Comparison of ENCODE assay signal across 5 cellular contexts in the genomic region with DNA sequence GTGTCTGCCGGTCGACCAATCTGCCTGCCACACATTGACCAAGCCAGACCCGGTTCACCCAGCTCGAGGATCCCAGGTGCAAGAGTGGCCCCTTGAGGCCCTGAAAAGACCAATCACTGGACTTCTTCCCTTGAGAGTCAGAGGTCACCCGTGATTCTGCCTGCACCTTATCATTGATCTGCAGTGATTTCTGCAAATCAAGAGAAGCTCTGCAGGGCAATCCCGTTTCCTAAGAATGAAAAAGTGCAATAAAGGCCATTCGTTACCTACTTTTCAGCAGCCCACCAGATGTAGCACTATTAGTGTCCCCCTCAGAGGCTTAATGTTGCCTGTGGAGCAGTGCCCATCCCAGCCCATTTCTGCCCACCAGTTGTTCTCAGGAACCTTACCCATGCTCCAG. TPM values are rescaled to one million over a fixed set of nuclear protein-coding genes. Genes with fewer than 3 reads are reported as not detected.
DNase-seq lines count a peak whose midpoint lies in the region; ATAC-seq, FAIRE-seq and TF ChIP-seq lines count a peak whose summit lies in the region.
"Not testable (repeated sequence)": the region's sequence is repeated elsewhere in the genome, so short reads cannot be mapped to it uniquely, and the experiment has no call there.

No MANE protein-coding gene starts in this region.

- peaks cover 10% of the 10 kb centered on the region; the same call in 1 of the 2 replicates for H4K20me1 ChIP-seq in K562 (replicated peaks; ENCODE audit: control insufficient read depth, insufficient read depth, low read length)

- not testable (repeated sequence) for FAIRE-seq in K562 (lab: Jason Lieb, UNC)
- peak; percentile 40 for FAIRE-seq in bronchial epithelial cell (lab: Jason Lieb, UNC)

- peaks cover 40% of the 10 kb centered on the region; the same call in 2 of the 3 replicates for H3K36me3 ChIP-seq in K562 (ENCODE audit: control insufficient read depth, insufficient read depth, low read length)
- H3K36me3 ChIP-seq in bronchial epithelial cell (ENCODE audit: control insufficient read depth, insufficient read depth, low read length); esophagus muscularis mucosa; lung (ENCODE audit: control insufficient read depth in 2 of 2, insufficient read depth in 2 of 2, low read length in 2 of 2); upper lobe of left lung: not testable (repeated sequence)

- H3K4me2 ChIP-seq in K562 (ENCODE audit: insufficient read depth, low read length), result not testable (repeated sequence)

- in situ Hi-C loops in K562 (cut with MboI), result not testable (repeated sequence)

- not testable (repeated sequence) for H3K4me3 ChIP-seq in K562; bronchial epithelial cell (ENCODE audit: low read depth, low read length); esophagus muscularis mucosa; lung; upper lobe of left lung

- ATAC-seq in K562; lung (ENCODE audit: insufficient read depth, low FRiP score); upper lobe of left lung (ENCODE audit: low FRiP score in 2 of 2): not testable (repeated sequence)

- intact Hi-C loops in K562 (cut with micrococcal nuclease); esophagus muscularis mucosa (cut with DNase I): not testable (repeated sequence)

- H3K4me1 ChIP-seq in K562 (replicated peaks in 1 of 2; ENCODE audit: control insufficient read depth in 2 of 2, insufficient read depth in 2 of 2, low read length in 2 of 2); esophagus muscularis mucosa: not testable (repeated sequence)
- H3K4me1 ChIP-seq in lung (ENCODE audit: control insufficient read depth in 2 of 2, insufficient read depth in 2 of 2, low read length in 2 of 2) (peaks cover 0 to 20% of the 10 kb centered on the region in 2 donors), upper lobe of left lung (peaks cover 13 to 30% (median 17%) of the 10 kb centered on the region in 4 donors)

- not testable (repeated sequence) for TF ChIP-seq EP300 in K562 (IDR thresholded peaks at IDR 0.05; ENCODE audit: low read length); esophagus muscularis mucosa (IDR thresholded peaks at IDR 0.05); upper lobe of left lung (IDR thresholded peaks at IDR 0.05)

- not testable (repeated sequence) for DNase-seq in K562 (ENCODE audit: extremely low read depth in 1 of 4, low spot score in 3 of 4); bronchial epithelial cell (ENCODE audit: low read depth); upper lobe of left lung
- DNase-seq in esophagus muscularis mucosa (ENCODE audit: extremely low spot score) (peak; percentile 8), lung (ENCODE audit: low spot score) (peak; percentile 14)

- not testable (repeated sequence) for TF ChIP-seq POLR2A in K562 (conservative IDR thresholded peaks at IDR 0.05); esophagus muscularis mucosa (IDR thresholded peaks at IDR 0.05; ENCODE audit: low read depth); upper lobe of left lung (IDR thresholded peaks at IDR 0.05)

- not testable (repeated sequence) for H3K9me1 ChIP-seq in K562 (ENCODE audit: control insufficient read depth, insufficient read depth, low read length)

- H3K27ac ChIP-seq in K562 (ENCODE audit: extremely low read depth, low read depth, low read length); esophagus muscularis mucosa (replicated peaks in 1 of 4); lung (ENCODE audit: low read depth in 1 of 2, low read length in 1 of 2): not testable (repeated sequence)
- H3K27ac ChIP-seq in upper lobe of left lung, result peak overlapping the region in 3 of 4 donors; percentile 3 to 79 (median 7)

- TF ChIP-seq RAD21 in K562 (CRISPR knock-in tag; conservative IDR thresholded peaks at IDR 0.05 in 1 of 2, IDR thresholded peaks at IDR 0.05 in 1 of 2), result not testable (repeated sequence)

- not testable (repeated sequence) for H2AFZ ChIP-seq in K562 (ENCODE audit: low read depth, low read length)

- H3K9ac ChIP-seq in K562 (ENCODE audit: insufficient read depth in 1 of 2, low read depth in 2 of 2, low read length in 2 of 2), result not testable (repeated sequence)

- POLR2A ChIA-PET in K562 (lab: Yijun Ruan, JAX), result interaction anchor here (0.7 to 1.2 kb wide), 2 partner anchors 12 to 17 kb away, joined by 3 to 4 read pairs; no protein-coding TSS in a partner anchor

- TF ChIP-seq CTCF in K562 (IDR thresholded peaks at IDR 0.05 in 2 of 3, conservative IDR thresholded peaks at IDR 0.05 in 1 of 3; ENCODE audit: insufficient read depth in 2 of 3, low read depth in 1 of 3, low read length in 3 of 3); bronchial epithelial cell (IDR thresholded peaks at IDR 0.05; ENCODE audit: insufficient read depth, low read length, severe bottlenecking); esophagus muscularis mucosa (IDR thresholded peaks at IDR 0.05); lung (IDR thresholded peaks at IDR 0.05; ENCODE audit: control extremely low read depth, extremely low read depth); upper lobe of left lung (IDR thresholded peaks at IDR 0.05): not testable (repeated sequence)

- H3K79me2 ChIP-seq in K562 (ENCODE audit: control insufficient read depth, insufficient read depth, low read length), result not testable (repeated sequence)

- 71% methylated on average over 7 of the region's 7 CpGs for WGBS in K562 (ENCODE audit: insufficient coverage, low coverage, missing lambda C conversion rate)
- 94% methylated on average over 7 of the region's 7 CpGs for WGBS in esophagus muscularis mucosa
- WGBS in lung, 2 donors, result 94 to 96% methylated on average over 7 of the region's 7 CpGs
- WGBS in upper lobe of left lung, 2 donors, result 89 to 95% methylated on average over 7 of the region's 7 CpGs

- H3K9me3 ChIP-seq in K562 (replicated peaks; ENCODE audit: control insufficient read depth, insufficient read depth, low read depth, low read length); esophagus muscularis mucosa; lung (ENCODE audit: control insufficient read depth in 2 of 2, insufficient read depth in 1 of 2, low read length in 1 of 2); upper lobe of left lung: not testable (repeated sequence)

- CTCF ChIA-PET in K562 (lab: Yijun Ruan, JAX; ENCODE audit: low intra/inter-chr PET ratio), result not testable (repeated sequence)

- BruUV-seq in K562 (replicated peaks; lab: Mats Ljungman, UMichigan), result not testable (repeated sequence)

- H3K27me3 ChIP-seq in K562 (ENCODE audit: control insufficient read depth in 2 of 2, insufficient read depth in 2 of 2, low read length in 2 of 2); bronchial epithelial cell (ENCODE audit: control insufficient read depth, insufficient read depth, low read length); lung (ENCODE audit: control insufficient read depth, insufficient read depth); upper lobe of left lung: not testable (repeated sequence)
- peaks cover 0 to 17% (median 0%) of the 10 kb centered on the region in 4 donors for H3K27me3 ChIP-seq in esophagus muscularis mucosa

RNA-seq across cellular contexts. Expression of gene FAM89A, which starts 17.5 kb away (rescaled TPM):
- 18.2 and 25.0 TPM in 2 replicates for total RNA-seq in K562 (2011; cell fraction: chromatin; rRNA removed; ENCODE audit: low replicate concordance)
- 12.5 and 13.6 TPM in 2 replicates for total RNA-seq in K562 (2011; cell fraction: nucleolus; rRNA removed)
- 18.5 and 25.7 TPM in 2 replicates for total RNA-seq in K562 (2011; cell fraction: nucleoplasm; rRNA removed)
- total RNA-seq in K562 (2014; rRNA removed), result 66.2 TPM in 2 replicates
- 43.3 and 43.5 TPM in 2 replicates for total RNA-seq in K562 (2014; rRNA removed; fragmentation: Illumina TruSeq; extraction: Trizol)
- 25.1 and 29.3 TPM in 2 replicates for total RNA-seq in K562 (2015; rRNA removed; fragmentation: Illumina TruSeq; extraction: Trizol)
- 56.5 and 56.9 TPM in 2 replicates for total RNA-seq in K562 (2021)
- 25.6 and 45.4 TPM in 2 replicates for polyA plus RNA-seq in K562 (2011; rRNA removed)
- 26.9 and 37.2 TPM in 2 replicates for polyA plus RNA-seq in K562 (2011; cell fraction: cytosol; rRNA removed)
- polyA plus RNA-seq in K562 (2011; cell fraction: nucleus; rRNA removed), result 11.3 and 14.9 TPM in 2 replicates
- 41.1 and 110 TPM in 2 replicates for polyA plus RNA-seq in K562 (2012)
- polyA plus RNA-seq in K562 (2014; fragmentation: Illumina TruSeq; extraction: Trizol), result 41.0 and 42.1 TPM in 2 replicates
- 10 to 100 TPM in 1 of 2 experiments, 1 to 10 TPM in 1; 8.7 to 13.3 TPM for polyA plus RNA-seq in K562 (2014; fragmentation: Nextera tagmentation; extraction: Ambion mirVana)
- 54.5 and 56.0 TPM in 2 replicates for polyA plus RNA-seq in K562 (2014; rRNA removed)
- 21.1 and 30.9 TPM in 2 replicates for polyA minus RNA-seq in K562 (2011; rRNA and poly(A)+ RNA removed)
- polyA minus RNA-seq in K562 (2011; cell fraction: cytosol; rRNA and poly(A)+ RNA removed), result 6.7 and 15.0 TPM in 2 replicates
- polyA minus RNA-seq in K562 (2011; cell fraction: nucleus; rRNA and poly(A)+ RNA removed), result 8.4 and 9.6 TPM in 2 replicates
- total RNA-seq in bronchial epithelial cell, result 8.6 and 10.8 TPM in 2 replicates
- total RNA-seq in esophagus muscularis mucosa, result 10 to 100 TPM in 1 of 4 donors, 1 to 10 TPM in 3; 1.7 to 13.6 (median 5.6) TPM
- total RNA-seq in lung, result 10 to 100 TPM; 14.3 to 26.9 TPM
- polyA plus RNA-seq in lung, result 10 to 100 TPM; 19.5 to 27.1 TPM
- 10 to 100 TPM; 17.8 to 64.5 (median 39.3) TPM for total RNA-seq in upper lobe of left lung

RNA-seq across cellular contexts. Expression of gene ARV1, which starts 43.6 kb away (rescaled TPM):
- 34.0 and 60.9 TPM in 2 replicates for total RNA-seq in K562 (2011; cell fraction: chromatin; rRNA removed; ENCODE audit: low replicate concordance)
- total RNA-seq in K562 (2011; cell fraction: nucleolus; rRNA removed), result 35.9 and 44.0 TPM in 2 replicates
- total RNA-seq in K562 (2011; cell fraction: nucleoplasm; rRNA removed), result 68.0 and 76.8 TPM in 2 replicates
- 54.8 and 66.6 TPM in 2 replicates for total RNA-seq in K562 (2014; rRNA removed)
- total RNA-seq in K562 (2014; rRNA removed; fragmentation: Illumina TruSeq; extraction: Trizol), result 85.3 and 92.3 TPM in 2 replicates
- total RNA-seq in K562 (2015; rRNA removed; fragmentation: Illumina TruSeq; extraction: Trizol), result 70.0 and 74.0 TPM in 2 replicates
- 63.5 and 65.5 TPM in 2 replicates for total RNA-seq in K562 (2021)
- 101 and 139 TPM in 2 replicates for polyA plus RNA-seq in K562 (2011; rRNA removed)
- 40.2 and 61.9 TPM in 2 replicates for polyA plus RNA-seq in K562 (2011; cell fraction: cytosol; rRNA removed)
- polyA plus RNA-seq in K562 (2011; cell fraction: nucleus; rRNA removed), result 45.5 and 69.3 TPM in 2 replicates
- 68.8 and 104 TPM in 2 replicates for polyA plus RNA-seq in K562 (2012)
- 110 and 129 TPM in 2 replicates for polyA plus RNA-seq in K562 (2014; fragmentation: Illumina TruSeq; extraction: Trizol)
- polyA plus RNA-seq in K562 (2014; fragmentation: Nextera tagmentation; extraction: Ambion mirVana), result 10 to 100 TPM; 61.9 to 71.0 TPM
- polyA plus RNA-seq in K562 (2014; rRNA removed), result 117 and 128 TPM in 2 replicates
- 49.0 and 59.1 TPM in 2 replicates for polyA minus RNA-seq in K562 (2011; rRNA and poly(A)+ RNA removed)
- 18.5 and 25.1 TPM in 2 replicates for polyA minus RNA-seq in K562 (2011; cell fraction: cytosol; rRNA and poly(A)+ RNA removed)
- polyA minus RNA-seq in K562 (2011; cell fraction: nucleus; rRNA and poly(A)+ RNA removed), result 12.0 and 15.7 TPM in 2 replicates
- 4.7 and 9.0 TPM in 2 replicates for total RNA-seq in bronchial epithelial cell
- 10 to 100 TPM; 14.9 to 21.6 (median 18.8) TPM for total RNA-seq in esophagus muscularis mucosa
- total RNA-seq in lung, result 10 to 100 TPM; 13.8 to 17.2 TPM
- 10 to 100 TPM; 17.2 to 60.3 TPM for polyA plus RNA-seq in lung
- 10 to 100 TPM in 5 of 6 donors, 1 to 10 TPM in 1; 2.3 to 25.2 (median 19.6) TPM for total RNA-seq in upper lobe of left lung

RNA-seq across cellular contexts. Expression of gene TTC13, which starts 43.9 kb away (rescaled TPM):
- total RNA-seq in K562 (2011; cell fraction: chromatin; rRNA removed; ENCODE audit: low replicate concordance), result 12.9 and 36.9 TPM in 2 replicates
- total RNA-seq in K562 (2011; cell fraction: nucleolus; rRNA removed), result 7.5 and 12.8 TPM in 2 replicates
- total RNA-seq in K562 (2011; cell fraction: nucleoplasm; rRNA removed), result 15.6 and 17.7 TPM in 2 replicates
- total RNA-seq in K562 (2014; rRNA removed) (6.2 and 7.9 TPM in 2 replicates), K562 (2014; rRNA removed; fragmentation: Illumina TruSeq; extraction: Trizol) (7.6 and 9.1 TPM in 2 replicates), K562 (2015; rRNA removed; fragmentation: Illumina TruSeq; extraction: Trizol) (9.0 and 12.2 TPM in 2 replicates), K562 (2021) (10.9 and 12.3 TPM in 2 replicates), bronchial epithelial cell (8.7 and 8.8 TPM in 2 replicates), esophagus muscularis mucosa (10 to 100 TPM in 2 of 4 donors, 1 to 10 TPM in 2; 8.4 to 27.0 (median 11.5) TPM), lung (10 to 100 TPM; 22.1 to 24.5 TPM), upper lobe of left lung (10 to 100 TPM; 18.6 to 41.9 (median 33.3) TPM)
- polyA plus RNA-seq in K562 (2011; rRNA removed) (7.4 and 9.6 TPM in 2 replicates), K562 (2014; fragmentation: Illumina TruSeq; extraction: Trizol) (10.4 and 13.8 TPM in 2 replicates), K562 (2014; fragmentation: Nextera tagmentation; extraction: Ambion mirVana) (1 to 10 TPM; 1.7 to 2.2 TPM), K562 (2014; rRNA removed) (9.6 and 11.4 TPM in 2 replicates), lung (10 to 100 TPM in 1 of 2 donors, 1 to 10 TPM in 1; 7.9 to 12.6 TPM)
- polyA plus RNA-seq in K562 (2011; cell fraction: cytosol; rRNA removed), result 2.2 and 2.5 TPM in 2 replicates
- 23.4 and 28.7 TPM in 2 replicates for polyA plus RNA-seq in K562 (2011; cell fraction: nucleus; rRNA removed)
- polyA plus RNA-seq in K562 (2012), result 8.7 and 13.9 TPM in 2 replicates
- polyA minus RNA-seq in K562 (2011; rRNA and poly(A)+ RNA removed), result 13.1 and 17.5 TPM in 2 replicates
- 4.4 and 6.1 TPM in 2 replicates for polyA minus RNA-seq in K562 (2011; cell fraction: cytosol; rRNA and poly(A)+ RNA removed)
- polyA minus RNA-seq in K562 (2011; cell fraction: nucleus; rRNA and poly(A)+ RNA removed), result 21.4 and 25.0 TPM in 2 replicates
